Comparison of ENCODE assay signal across 10 cellular contexts in genomic region chr9:69763862-69764261, GRCh38. TPM values are rescaled to one million over a fixed set of nuclear protein-coding genes. Genes with fewer than 3 reads are reported as not detected.
"Had no signal": no experiment of that assay in that cellular context is flagged by ENCODE, and none has a peak within 500 bp of the region (broad histone marks: within the 10 kb centered on the region; RNA-seq: fewer than 3 reads in every experiment).

No MANE protein-coding gene starts in this region.

RNA-seq across cellular contexts. Expression of gene CFAP95, which starts 56.8 kb away (rescaled TPM):
- total RNA-seq: activated CD4-positive, alpha-beta memory T cell treated with anti-CD3 and anti-CD28 coated beads, Interleukin-2, amount 10 ng/mL, durations not matched to agents 7 days and 5 days; activated CD4-positive, alpha-beta T cell treated with anti-CD3 and anti-CD28 coated beads, Interleukin-2, amount 10 ng/mL, durations not matched to agents 7 days and 5 days; ascending aorta; chondrocyte; esophagus muscularis mucosa; foreskin keratinocyte; lower leg skin; mononuclear cell; natural killer cell; sciatic nerve had no signal
